Comparison of ENCODE assay signal across 16 cellular contexts in the genomic region with DNA sequence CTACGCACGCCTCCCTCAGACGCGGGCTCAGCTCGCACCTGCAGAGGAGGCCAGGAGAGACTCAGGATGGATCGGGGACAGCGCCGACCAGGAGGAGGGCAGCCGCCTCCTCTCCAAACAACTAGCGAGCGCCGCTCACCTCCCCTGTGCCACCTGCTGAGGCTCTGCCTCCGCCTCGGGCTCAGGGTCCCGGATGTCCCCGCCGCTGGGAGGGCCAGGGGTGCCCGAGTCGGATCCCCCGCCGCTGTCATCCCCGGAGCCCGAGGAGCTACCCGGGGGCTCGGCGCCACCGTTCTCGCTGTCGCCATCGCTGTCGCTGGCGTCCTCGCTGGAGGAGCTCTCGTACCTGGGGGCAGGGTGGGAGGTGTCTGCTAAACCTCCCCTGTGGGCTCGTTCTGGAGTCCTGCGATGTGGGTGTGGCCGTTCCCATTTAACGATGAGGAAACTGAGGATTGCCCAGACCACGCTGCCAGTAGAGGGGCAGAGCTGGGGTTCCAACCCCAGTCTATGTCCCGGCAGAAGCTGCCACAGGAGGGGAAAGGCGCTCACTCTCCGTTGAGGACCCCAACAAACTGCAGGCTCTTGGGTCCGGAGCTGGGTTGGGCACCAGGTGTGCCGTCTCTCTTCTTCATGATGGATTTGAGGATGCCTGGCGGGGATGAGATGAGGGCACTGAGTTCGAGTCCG. TPM values are rescaled to one million over a fixed set of nuclear protein-coding genes. Genes with fewer than 3 reads are reported as not detected.
DNase-seq lines count a peak whose midpoint lies in the region; FAIRE-seq and TF ChIP-seq lines count a peak whose summit lies in the region.
"Had no signal": no experiment of that assay in that cellular context is flagged by ENCODE, and none has a peak within 500 bp of the region (broad histone marks: within the 10 kb centered on the region; RNA-seq: fewer than 3 reads in every experiment).

No MANE protein-coding gene starts in this region.

- no peaks in the 10 kb centered on the region for H3K36me3 Mint-ChIP-seq in neural progenitor cell

- H3K4me3 ChIP-seq in LNCaP clone FGC (ENCODE audit: low read depth, low read length) (peak overlapping the region; percentile 44), H1 (ENCODE audit: extremely low read depth in 1 of 4, insufficient read depth in 2 of 4, low read depth in 3 of 4, low read length in 4 of 4) (peak overlapping the region; percentile 40 to 56 (median 44)), neural progenitor cell (peak overlapping the region; percentile 48), lower leg skin (ENCODE audit: low read depth, poor library complexity, severe bottlenecking) (no peak overlapping the region)

- H3K4me2 ChIP-seq in H1 (ENCODE audit: insufficient read depth in 1 of 2, low read depth in 2 of 2, low read length in 2 of 2) = peak overlapping the region; percentile 81 to 85
- peak overlapping the region; percentile 77 for H3K4me2 ChIP-seq in neural progenitor cell

- peaks cover 0 to 17% (median 10%) of the 10 kb centered on the region in 4 experiments; a peak in 6 of 7 replicates for H3K4me1 ChIP-seq in H1 (replicated peaks in 1 of 4; ENCODE audit: control insufficient read depth in 3 of 4, insufficient read depth in 4 of 4, low read length in 3 of 4)
- H3K4me1 ChIP-seq in neural progenitor cell = peaks cover 9% of the 10 kb centered on the region

- no peak overlapping the region for H3K4ac ChIP-seq in H1 (replicated peaks; ENCODE audit: insufficient read length, low read depth, low read length)

- H3K79me1 ChIP-seq in H1 (ENCODE audit: low read depth, low read length) = no peaks in the 10 kb centered on the region

- H4K5ac ChIP-seq in H1 (ENCODE audit: insufficient read length, low read depth, low read length) = no peak overlapping the region

- 0 out of 2 replicates have a peak overlapping the region, but pooled peaks have one; percentile 8 for H2BK15ac ChIP-seq in H1 (ENCODE audit: low read length)

- no peak for TF ChIP-seq CTCF in LNCaP clone FGC (IDR thresholded peaks at IDR 0.05; ENCODE audit: control insufficient read depth, extremely low read depth, insufficient read depth)
- TF ChIP-seq CTCF in H1 (IDR thresholded peaks at IDR 0.05; ENCODE audit: control extremely low read depth in 1 of 3, insufficient read depth in 1 of 3, low read depth in 1 of 3, low read length in 3 of 3) = no peak
- no peak for TF ChIP-seq CTCF in neural progenitor cell (IDR thresholded peaks at IDR 0.05)
- TF ChIP-seq CTCF in lower leg skin (IDR thresholded peaks at IDR 0.05) = no peak

- H4K8ac ChIP-seq in H1 (ENCODE audit: extremely low read depth, insufficient read depth, low read length) = peak overlapping the region; percentile 83

- CTCF ChIA-PET in H1 (lab: Charles Lee; ENCODE audit: partially characterized antibody) = interaction anchor here (0.6 to 3.7 kb wide), 12 partner anchors 8 to 1960 kb away, joined by 3 to 32 read pairs (median 3); partner anchors contain the start of genes CCL25, NDUFA7 and RPS28

- H3K79me2 ChIP-seq in H1 (ENCODE audit: control insufficient read depth in 1 of 2, insufficient read depth in 2 of 2, low read length in 2 of 2) = no peaks in the 10 kb centered on the region
- H3K79me2 ChIP-seq in neural progenitor cell (ENCODE audit: low read depth) = no peaks in the 10 kb centered on the region

- TF ChIP-seq EP300 in H1 (IDR thresholded peaks at IDR 0.05; ENCODE audit: borderline replicate concordance in 1 of 2, low read depth in 2 of 2, low read length in 2 of 2) = no peak

- no peak overlapping the region for H2BK5ac ChIP-seq in H1 (ENCODE audit: low read depth, low read length)

- peaks cover 0 to 4% (median 0%) of the 10 kb centered on the region in 4 experiments; a peak in 1 of 8 replicates for H3K36me3 ChIP-seq in H1 (ENCODE audit: control insufficient read depth in 2 of 4, insufficient read depth in 4 of 4, low read length in 3 of 4)
- no peaks in the 10 kb centered on the region for H3K36me3 ChIP-seq in neural progenitor cell

- TF ChIP-seq RAD21 in H1 (IDR thresholded peaks at IDR 0.05 in 1 of 2, conservative IDR thresholded peaks at IDR 0.05 in 1 of 2; ENCODE audit: low read depth in 2 of 2, low read length in 2 of 2) = no peak

- H3K27ac ChIP-seq in H1 (ENCODE audit: low read depth, low read length) (no peak overlapping the region), neural progenitor cell (no peak overlapping the region)

- 10% methylated on average over 37 of the region's 47 CpGs; no CpG with 5 or more reads in 1 of the 2 experiments for WGBS in H1 (ENCODE audit: extremely low coverage in 1 of 2, insufficient coverage in 1 of 2, insufficient read length in 1 of 2, insufficient replicate concordance in 2 of 2, low coverage in 1 of 2, low lambda C conversion rate in 2 of 2, missing lambda C conversion rate in 1 of 2), 2 experiments
- WGBS in lower leg skin, 2 donors = 17 to 44% methylated on average over 26 to 41 of the region's 47 CpGs

- H3K56ac ChIP-seq in H1 (replicated peaks; ENCODE audit: insufficient read length, low read depth, low read length) = no peak overlapping the region

- H3K4me1 Mint-ChIP-seq in neural progenitor cell = peaks cover 2% of the 10 kb centered on the region

- H3K9me3 ChIP-seq in H1 (ENCODE audit: insufficient read depth in 2 of 2, low read depth in 1 of 2, low read length in 1 of 2) (no peaks in the 10 kb centered on the region), neural progenitor cell (ENCODE audit: low read depth) (no peaks in the 10 kb centered on the region)

- intact Hi-C loops in lower leg skin (cut with DNase I; ENCODE audit: low total_unique reads) = no loop called here

- H3K14ac ChIP-seq in H1 (ENCODE audit: insufficient read length) = no peak overlapping the region

- peak overlapping the region; percentile 43 for H3K4me3 Mint-ChIP-seq in neural progenitor cell

- H3K9me3 Mint-ChIP-seq in neural progenitor cell = no peaks in the 10 kb centered on the region

- H3K27ac Mint-ChIP-seq in neural progenitor cell = no peak overlapping the region

- peaks cover 16% of the 10 kb centered on the region; the same call in 1 of the 2 replicates for H3K23me2 ChIP-seq in H1 (ENCODE audit: low read depth, low read length)

- no peak overlapping the region for H2AK5ac ChIP-seq in H1 (ENCODE audit: low read depth, low read length)

- no peaks in the 10 kb centered on the region for H4K20me1 ChIP-seq in H1 (replicated peaks in 1 of 2; ENCODE audit: control insufficient read depth in 1 of 2, insufficient read depth in 2 of 2, low read length in 2 of 2)
- H4K20me1 ChIP-seq in neural progenitor cell (ENCODE audit: low read depth) = peaks cover 19% of the 10 kb centered on the region

- DNase-seq in NCI-H748 (lab: John Stamatoyannopoulos, UW; ENCODE audit: unreplicated experiment) (peak; percentile 62), NCI-H748 treated with DMSO at 0.1 percent for 48 hours (lab: John Stamatoyannopoulos, UW) (no peak), LNCaP clone FGC (ENCODE audit: low read depth) (no peak), H1 (ENCODE audit: low read depth in 1 of 2, low spot score in 2 of 2) (peak in 1 of 2 experiments; percentile 73), neural progenitor cell (ENCODE audit: low spot score) (peak; percentile 68), lower leg skin (ENCODE audit: low spot score in 2 of 2) (no peak), NCI-H1048 (lab: John Stamatoyannopoulos, UW) (no peak)
- no peak for DNase-seq in effector CD8-positive, alpha-beta T cell (lab: John Stamatoyannopoulos, UW)
- DNase-seq: ACHN; activated CD4-positive, CD25-positive, alpha-beta regulatory T cell; activated naive CD4-positive, alpha-beta T cell treated with Interleukin-2 at 50 U/mL for 16 hours; dermis blood vessel endothelial cell; NCI-H1436; nucleus accumbens; RPMI8226; stimulated activated CD4-positive, alpha-beta T cell treated with anti-CD3 and anti-CD28 coated beads, Interleukin-2, amount 100 ng/mL, for 48 hours had no signal

- H3K27me3 ChIP-seq in H1 (replicated peaks in 1 of 4; ENCODE audit: control insufficient read depth in 3 of 4, extremely low read depth in 1 of 4, insufficient read depth in 3 of 4, low read length in 3 of 4) (peaks cover 21 to 38% (median 33%) of the 10 kb centered on the region in 4 experiments), neural progenitor cell (peaks cover 83% of the 10 kb centered on the region)

- H3F3A ChIP-seq in neural progenitor cell (ENCODE audit: low read depth) = peaks cover 10% of the 10 kb centered on the region

- H3K23ac ChIP-seq in H1 (ENCODE audit: insufficient read length) = no peak overlapping the region

- no peak overlapping the region for H4K91ac ChIP-seq in H1 (replicated peaks; ENCODE audit: insufficient read length, low read length)

- peak overlapping the region; percentile 51; the same call in 1 of the 2 replicates for H3K18ac ChIP-seq in H1 (ENCODE audit: extremely low read depth, low read length)

- TF ChIP-seq POLR2A in H1 (IDR thresholded peaks at IDR 0.05; ENCODE audit: control extremely low read depth in 1 of 2, low read depth in 2 of 2, low read length in 2 of 2) (no peak), lower leg skin (IDR thresholded peaks at IDR 0.05) (no peak)

- H3K27me3 Mint-ChIP-seq in neural progenitor cell (ENCODE audit: insufficient read depth, low read depth) = peaks cover 45% of the 10 kb centered on the region

- no peak overlapping the region for H2BK20ac ChIP-seq in H1 (ENCODE audit: low read length)

- no peak overlapping the region; the same call in 1 of the 2 replicates for H2AFZ ChIP-seq in H1 (ENCODE audit: low read length)
- H2AFZ ChIP-seq in neural progenitor cell (replicated peaks) = no peak overlapping the region

- no peak overlapping the region for H2BK12ac ChIP-seq in H1 (ENCODE audit: low read depth, low read length)

- POLR2A ChIA-PET in H1 (lab: Charles Lee; ENCODE audit: partially characterized antibody) = interaction anchor here (1.2 to 27.1 kb wide), 8 partner anchors 9 to 180 kb away, joined by 3 to 583 read pairs (median 6); partner anchors contain the start of genes ANGPTL4, CD320, KANK3 and NDUFA7

- H3K9ac ChIP-seq in H1 (replicated peaks in 1 of 4; ENCODE audit: extremely low read depth in 1 of 4, low read depth in 3 of 4, low read length in 3 of 4) (no peak overlapping the region), neural progenitor cell (no peak overlapping the region)

- no peak for FAIRE-seq in H1 (lab: Jason Lieb, UNC)

- no peak overlapping the region for H2BK120ac ChIP-seq in H1 (replicated peaks; ENCODE audit: low read depth, low read length)

RNA-seq across cellular contexts. Expression of gene KANK3, which starts 9.1 kb away (rescaled TPM):
- total RNA-seq in H1 (2021; fragmentation: NEBNext Ultra II Directional; extraction: Animal tissue kit (Norgen Biotek cat#: 25700)) = 2.3 and 2.5 TPM in 2 replicates
- 4.2 and 5.7 TPM in 2 replicates for polyA plus RNA-seq in H1 (2011; rRNA removed)
- polyA plus RNA-seq in H1 (2011; cell fraction: cytosol; rRNA removed) = 5.0 TPM
- 12.0 TPM for polyA plus RNA-seq in H1 (2011; cell fraction: nucleus; rRNA removed)
- polyA plus RNA-seq in H1 (2012, experiment 1 of 2) = 0.87 to 3.6 TPM (median 2.5 TPM) in 4 replicates
- polyA plus RNA-seq in H1 (2012, experiment 2 of 2) = 2.3 TPM
- 2.8 TPM for polyA plus RNA-seq in H1 (2013, experiment 1 of 2)
- polyA plus RNA-seq in H1 (2013, experiment 2 of 2) = 2.4 TPM
- 1.3 and 1.8 TPM in 2 replicates for polyA minus RNA-seq in H1 (2011; rRNA and poly(A)+ RNA removed)
- polyA minus RNA-seq in H1 (2011; cell fraction: cytosol; rRNA and poly(A)+ RNA removed) = 1.8 TPM
- polyA minus RNA-seq in H1 (2011; cell fraction: nucleus; rRNA and poly(A)+ RNA removed) = 5.1 TPM
- total RNA-seq in neural progenitor cell (ENCODE audit: low replicate concordance) = 1.9 TPM in 1 of 2 replicates, not detected in the other
- total RNA-seq in lower leg skin = 10 to 100 TPM in 2 of 4 donors, 1 to 10 TPM in 2; 7.6 to 16.7 (median 11.4) TPM

RNA-seq across cellular contexts. Expression of gene RPS28, which starts 12.6 kb away (rescaled TPM):
- 1,699 and 1,856 TPM in 2 replicates for total RNA-seq in H1 (2021; fragmentation: NEBNext Ultra II Directional; extraction: Animal tissue kit (Norgen Biotek cat#: 25700))
- 1,241 and 1,463 TPM in 2 replicates for polyA plus RNA-seq in H1 (2011; rRNA removed)
- polyA plus RNA-seq in H1 (2011; cell fraction: cytosol; rRNA removed) = 911 TPM
- 1,496 TPM for polyA plus RNA-seq in H1 (2011; cell fraction: nucleus; rRNA removed)
- 1,932 to 3,464 TPM (median 2,952 TPM) in 4 replicates for polyA plus RNA-seq in H1 (2012, experiment 1 of 2)
- polyA plus RNA-seq in H1 (2012, experiment 2 of 2) = 2,064 TPM
- polyA plus RNA-seq in H1 (2013, experiment 1 of 2) = 2,031 TPM
- polyA plus RNA-seq in H1 (2013, experiment 2 of 2) = 2,005 TPM
- polyA minus RNA-seq in H1 (2011; rRNA and poly(A)+ RNA removed) = 138 and 228 TPM in 2 replicates
- 374 TPM for polyA minus RNA-seq in H1 (2011; cell fraction: cytosol; rRNA and poly(A)+ RNA removed)
- 152 TPM for polyA minus RNA-seq in H1 (2011; cell fraction: nucleus; rRNA and poly(A)+ RNA removed)
- total RNA-seq in neural progenitor cell (ENCODE audit: low replicate concordance) (296 and 550 TPM in 2 replicates), lower leg skin (100 to 1,000 TPM; 427 to 879 (median 727) TPM)

RNA-seq across cellular contexts. Expression of gene NDUFA7, which starts 12.7 kb away (rescaled TPM):
- 51.6 and 54.4 TPM in 2 replicates for total RNA-seq in H1 (2021; fragmentation: NEBNext Ultra II Directional; extraction: Animal tissue kit (Norgen Biotek cat#: 25700))
- polyA plus RNA-seq in H1 (2011; rRNA removed) = 285 and 286 TPM in 2 replicates
- 150 TPM for polyA plus RNA-seq in H1 (2011; cell fraction: cytosol; rRNA removed)
- 125 TPM for polyA plus RNA-seq in H1 (2011; cell fraction: nucleus; rRNA removed)
- polyA plus RNA-seq in H1 (2012, experiment 1 of 2) = 45.6 to 157 TPM (median 126 TPM) in 4 replicates
- polyA plus RNA-seq in H1 (2012, experiment 2 of 2) = 286 TPM
- 226 TPM for polyA plus RNA-seq in H1 (2013, experiment 1 of 2)
- 203 TPM for polyA plus RNA-seq in H1 (2013, experiment 2 of 2)
- polyA minus RNA-seq in H1 (2011; rRNA and poly(A)+ RNA removed) = 35.2 and 49.9 TPM in 2 replicates
- polyA minus RNA-seq in H1 (2011; cell fraction: cytosol; rRNA and poly(A)+ RNA removed) = 66.9 TPM
- polyA minus RNA-seq in H1 (2011; cell fraction: nucleus; rRNA and poly(A)+ RNA removed) = 41.1 TPM
- total RNA-seq in neural progenitor cell (ENCODE audit: low replicate concordance) (21.0 and 54.1 TPM in 2 replicates), lower leg skin (10 to 100 TPM; 24.5 to 39.5 (median 32.3) TPM)

RNA-seq across cellular contexts. Expression of gene CD320, which starts 25.8 kb away (rescaled TPM):
- 80.4 and 82.6 TPM in 2 replicates for total RNA-seq in H1 (2021; fragmentation: NEBNext Ultra II Directional; extraction: Animal tissue kit (Norgen Biotek cat#: 25700))
- polyA plus RNA-seq in H1 (2011; rRNA removed) = 157 and 228 TPM in 2 replicates
- polyA plus RNA-seq in H1 (2011; cell fraction: cytosol; rRNA removed) = 149 TPM
- 105 TPM for polyA plus RNA-seq in H1 (2011; cell fraction: nucleus; rRNA removed)
- 36.7 to 80.9 TPM (median 78.1 TPM) in 4 replicates for polyA plus RNA-seq in H1 (2012, experiment 1 of 2)
- polyA plus RNA-seq in H1 (2012, experiment 2 of 2) = 73.8 TPM
- polyA plus RNA-seq in H1 (2013, experiment 1 of 2) = 99.0 TPM
- 110 TPM for polyA plus RNA-seq in H1 (2013, experiment 2 of 2)
- 15.3 and 18.8 TPM in 2 replicates for polyA minus RNA-seq in H1 (2011; rRNA and poly(A)+ RNA removed)
- 36.3 TPM for polyA minus RNA-seq in H1 (2011; cell fraction: cytosol; rRNA and poly(A)+ RNA removed)
- polyA minus RNA-seq in H1 (2011; cell fraction: nucleus; rRNA and poly(A)+ RNA removed) = 20.9 TPM
- total RNA-seq in neural progenitor cell (ENCODE audit: low replicate concordance) (22.4 and 52.5 TPM in 2 replicates), lower leg skin (10 to 100 TPM in 3 of 4 donors, 1 to 10 TPM in 1; 9.0 to 23.6 (median 16.8) TPM)

RNA-seq across cellular contexts. Expression of gene ANGPTL4, which starts 30.0 kb away (rescaled TPM):
- 1.8 and 2.3 TPM in 2 replicates for total RNA-seq in H1 (2021; fragmentation: NEBNext Ultra II Directional; extraction: Animal tissue kit (Norgen Biotek cat#: 25700))
- polyA plus RNA-seq in H1 (2011; rRNA removed) = 5.1 and 6.5 TPM in 2 replicates
- polyA plus RNA-seq in H1 (2011; cell fraction: cytosol; rRNA removed) = 3.7 TPM
- polyA plus RNA-seq in H1 (2011; cell fraction: nucleus; rRNA removed) = 6.2 TPM
- 2.0 to 4.6 TPM (median 3.8 TPM) in 4 replicates for polyA plus RNA-seq in H1 (2012, experiment 1 of 2)
- polyA plus RNA-seq in H1 (2012, experiment 2 of 2) = 3.5 TPM
- 2.8 TPM for polyA plus RNA-seq in H1 (2013, experiment 1 of 2)
- 2.3 TPM for polyA plus RNA-seq in H1 (2013, experiment 2 of 2)
- polyA minus RNA-seq in H1 (2011; rRNA and poly(A)+ RNA removed) = 0.69 and 1.4 TPM in 2 replicates
- 1.5 TPM for polyA minus RNA-seq in H1 (2011; cell fraction: cytosol; rRNA and poly(A)+ RNA removed)
- 6.7 TPM for polyA minus RNA-seq in H1 (2011; cell fraction: nucleus; rRNA and poly(A)+ RNA removed)
- total RNA-seq in neural progenitor cell (ENCODE audit: low replicate concordance) = 1.9 TPM in 1 of 2 replicates, not detected in the other
- total RNA-seq in lower leg skin = 10 to 100 TPM; 11.8 to 51.8 (median 34.7) TPM

Comparison
In these comparisons a context has a peak if more than half of its experiments do, and no peak if none do; other contexts are left out.
1. DNase-seq: peak in NCI-H748 (single experiment) and neural progenitor cell (single experiment); none in NCI-H748 treated with DMSO at 0.1 percent for 48 hours (single experiment), LNCaP clone FGC (single experiment), lower leg skin (0 of 2), NCI-H1048 (single experiment) and effector CD8-positive, alpha-beta T cell (single experiment).